ENCODE assay signal across 21 cellular contexts in the genomic region with DNA sequence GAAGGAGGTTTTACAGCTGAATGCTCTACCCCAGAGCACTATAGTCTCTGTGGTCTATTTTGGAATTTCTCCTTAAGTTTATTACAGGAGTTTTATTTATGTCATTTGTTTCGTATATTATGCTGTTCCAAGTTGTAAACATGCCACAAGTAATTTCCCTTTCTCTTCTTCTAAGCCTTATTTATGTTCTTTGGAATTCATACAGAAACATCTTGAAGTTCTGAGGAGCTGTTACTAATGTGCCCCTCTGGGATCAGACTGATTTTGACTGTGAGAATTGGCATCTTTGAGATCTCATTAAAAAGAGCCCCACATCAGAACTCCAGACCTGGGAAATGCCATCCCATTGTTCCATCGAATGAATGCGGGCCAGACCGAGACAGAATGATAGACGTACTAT.
DNase-seq lines count a peak whose midpoint lies in the region; ATAC-seq and TF ChIP-seq lines count a peak whose summit lies in the region.
"Had no signal": no experiment of that assay in that cellular context is flagged by ENCODE, and none has a peak within 500 bp of the region (broad histone marks: within the 10 kb centered on the region; RNA-seq: fewer than 3 reads in every experiment).

No MANE protein-coding gene starts in this region.

- TF ChIP-seq CTCF in A673 (conservative IDR thresholded peaks at IDR 0.05; ENCODE audit: low read depth, low read length): no peak
- TF ChIP-seq CTCF in nephron (IDR thresholded peaks at IDR 0.05; ENCODE audit: unreplicated experiment in 3 of 3): no peak
- TF ChIP-seq CTCF in HFFc6 (IDR thresholded peaks at IDR 0.05): no peak

- CTCF ChIA-PET in A673 (lab: Charles Lee): no interaction called here

- no peaks in the 10 kb centered on the region for H3K36me3 ChIP-seq in A673 (ENCODE audit: insufficient read depth, low read length, poor library complexity, severe bottlenecking)

- peaks cover 14% of the 10 kb centered on the region for H3K9me3 ChIP-seq in A673 (ENCODE audit: low read depth, low read length, poor library complexity, severe bottlenecking)

- no peak overlapping the region for H3K27ac ChIP-seq in A673 (ENCODE audit: low read depth, low read length, poor library complexity, severe bottlenecking)
- H3K27ac ChIP-seq: A549 had no signal

- H3K9me3 Mint-ChIP-seq in nephron (peaks cover 24% of the 10 kb centered on the region), HFFc6 (no peaks in the 10 kb centered on the region; the same call in 1 of the 2 replicates)
- peaks cover 4% of the 10 kb centered on the region for H3K9me3 Mint-ChIP-seq in stimulated activated effector memory CD8-positive, alpha-beta T cell treated with anti-CD3 and anti-CD28 coated beads, Interleukin-12 subunit alpha, Interleukin-12 subunit beta, amount 100 ng/mL, for 72 hours
- H3K9me3 Mint-ChIP-seq: GM23338 had no signal

- H3K4me1 ChIP-seq in A673 (ENCODE audit: insufficient read depth, low read length, poor library complexity, severe bottlenecking): peaks cover 32% of the 10 kb centered on the region
- H3K4me1 ChIP-seq: A549 had no signal

- H3K4me1 Mint-ChIP-seq in nephron (peaks cover 45% of the 10 kb centered on the region), HFFc6 (ENCODE audit: low read depth) (no peaks in the 10 kb centered on the region)
- no peaks in the 10 kb centered on the region for H3K4me1 Mint-ChIP-seq in stimulated activated effector memory CD8-positive, alpha-beta T cell treated with anti-CD3 and anti-CD28 coated beads, Interleukin-12 subunit alpha, Interleukin-12 subunit beta, amount 100 ng/mL, for 72 hours
- H3K4me1 Mint-ChIP-seq: CD4-positive, alpha-beta memory T cell; GM23338; H9 had no signal

- intact Hi-C loops in A673 (cut with micrococcal nuclease; ENCODE audit: unreplicated experiment): loop anchor here (1.0 kb wide), 1 partner anchor 89 kb away; no protein-coding TSS in a partner anchor

- H3K36me3 Mint-ChIP-seq in nephron (ENCODE audit: low read depth) (peaks cover 9% of the 10 kb centered on the region), HFFc6 (ENCODE audit: low read depth) (no peaks in the 10 kb centered on the region)
- no peaks in the 10 kb centered on the region for H3K36me3 Mint-ChIP-seq in stimulated activated effector memory CD8-positive, alpha-beta T cell treated with anti-CD3 and anti-CD28 coated beads, Interleukin-12 subunit alpha, Interleukin-12 subunit beta, amount 100 ng/mL, for 72 hours

- no peak for ATAC-seq in GM19328 (IDR thresholded peaks at IDR 0.05; ENCODE audit: unreplicated experiment)
- ATAC-seq in stimulated activated effector memory CD8-positive, alpha-beta T cell treated with anti-CD3 and anti-CD28 coated beads, Interleukin-12 subunit alpha, Interleukin-12 subunit beta, amount 100 ng/mL, for 72 hours: no peak
- ATAC-seq: A549, GM12878, GM23338, HCT116 had no signal

- H3K27ac Mint-ChIP-seq in nephron: peak overlapping the region; percentile 36 to 63 (median 48)
- no peak overlapping the region for H3K27ac Mint-ChIP-seq in HFFc6
- H3K27ac Mint-ChIP-seq in stimulated activated effector memory CD8-positive, alpha-beta T cell treated with anti-CD3 and anti-CD28 coated beads, Interleukin-12 subunit alpha, Interleukin-12 subunit beta, amount 100 ng/mL, for 72 hours: no peak overlapping the region
- H3K27ac Mint-ChIP-seq: CD4-positive, alpha-beta memory T cell; GM23338; H9 had no signal

- BruUV-seq in A673 (replicated peaks; lab: Mats Ljungman, UMichigan): no TSS peak

- H3K4me3 Mint-ChIP-seq in nephron (no peak overlapping the region), HFFc6 (no peak overlapping the region)
- H3K4me3 Mint-ChIP-seq in stimulated activated effector memory CD8-positive, alpha-beta T cell treated with anti-CD3 and anti-CD28 coated beads, Interleukin-12 subunit alpha, Interleukin-12 subunit beta, amount 100 ng/mL, for 72 hours: no peak overlapping the region
- H3K4me3 Mint-ChIP-seq: CD4-positive, alpha-beta memory T cell; GM23338; H9 had no signal

- no peaks in the 10 kb centered on the region for H3K27me3 ChIP-seq in A673 (replicated peaks; ENCODE audit: insufficient read depth, low read depth, low read length, poor library complexity)

- H3K27me3 Mint-ChIP-seq in nephron (ENCODE audit: low read depth): no peaks in the 10 kb centered on the region
- peaks cover 6% of the 10 kb centered on the region for H3K27me3 Mint-ChIP-seq in HFFc6 (ENCODE audit: insufficient read depth)

- POLR2A ChIA-PET in A673 (lab: Charles Lee; ENCODE audit: low non-redundant PET): interaction anchor here (0.5 kb wide), 1 partner anchor 86 kb away, joined by 4 read pairs; no protein-coding TSS in a partner anchor

- peak; percentile 60 for DNase-seq in A673 (ENCODE audit: low spot score)
- peak; percentile 11 for DNase-seq in EH (ENCODE audit: low read depth)
- DNase-seq in fibroblast of gingiva (ENCODE audit: low read depth): peak; percentile 63
- DNase-seq in HFFc6: no peak
- DNase-seq in stimulated activated effector memory CD8-positive, alpha-beta T cell treated with anti-CD3 and anti-CD28 coated beads, Interleukin-12 subunit alpha, Interleukin-12 subunit beta, amount 100 ng/mL, for 72 hours (ENCODE audit: low spot score in 2 of 2): no peak
- DNase-seq: 8988T; C1 segment of cervical spinal cord; Calu3; CD4-positive, alpha-beta memory T cell; COR-L47; DMS153; DND-41; EL; GDM1; H9 had no signal

- H3K4me3 ChIP-seq in A673 (ENCODE audit: low read depth, low read length, poor library complexity, severe bottlenecking): no peak overlapping the region
- H3K4me3 ChIP-seq: A549, GM12878, GM23338 had no signal

Comparison
In these comparisons a context has a peak if more than half of its experiments do, and no peak if none do; other contexts are left out.
1. DNase-seq: peak in A673 (single experiment), EH (single experiment) and fibroblast of gingiva (single experiment); none in HFFc6 (single experiment) and stimulated activated effector memory CD8-positive, alpha-beta T cell treated with anti-CD3 and anti-CD28 coated beads, Interleukin-12 subunit alpha, Interleukin-12 subunit beta, amount 100 ng/mL, for 72 hours (0 of 2).
2. H3K27ac Mint-ChIP-seq: peak in nephron (3 of 3); none in HFFc6 (single experiment) and stimulated activated effector memory CD8-positive, alpha-beta T cell treated with anti-CD3 and anti-CD28 coated beads, Interleukin-12 subunit alpha, Interleukin-12 subunit beta, amount 100 ng/mL, for 72 hours (single experiment).